10 cellular contexts compared by ENCODE assay signal in the genomic region with DNA sequence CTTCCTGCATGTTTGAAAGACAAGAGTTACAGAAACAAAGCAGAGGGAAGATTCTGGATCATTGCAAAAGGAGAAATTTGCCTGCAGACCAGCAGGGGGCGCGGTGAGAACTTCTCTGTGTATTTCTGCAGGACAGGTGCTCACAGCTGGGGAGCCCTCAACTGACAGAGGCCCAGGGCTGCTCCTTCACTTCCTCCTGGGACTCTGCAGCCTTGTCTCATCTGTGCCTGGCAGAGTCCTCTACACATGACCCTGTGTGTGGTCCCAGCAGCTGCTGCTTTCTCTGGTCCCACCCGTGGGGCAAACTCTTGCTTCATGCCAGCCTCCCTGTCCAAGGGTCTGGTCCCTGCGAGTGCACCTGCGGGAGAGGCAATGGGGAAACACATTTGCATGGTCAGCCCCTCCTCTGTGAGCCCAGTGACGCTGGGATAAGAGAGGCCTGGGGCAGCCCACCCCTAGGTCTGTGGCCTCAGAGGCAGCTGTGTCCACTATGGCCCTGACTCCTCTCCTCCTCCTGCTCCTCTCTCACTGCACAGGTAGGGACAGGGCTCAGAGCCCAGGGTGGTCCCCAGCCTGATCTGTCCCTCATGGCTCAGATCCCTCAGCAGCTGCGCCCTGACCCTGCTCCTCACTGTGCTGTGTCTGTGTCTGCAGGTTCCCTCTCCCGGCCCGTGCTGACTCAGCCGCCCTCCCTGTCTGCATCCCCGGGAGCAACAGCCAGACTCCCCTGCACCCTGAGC. TPM values are rescaled to one million over a fixed set of nuclear protein-coding genes. Genes with fewer than 3 reads are reported as not detected.
DNase-seq lines count a peak whose midpoint lies in the region; ATAC-seq and TF ChIP-seq lines count a peak whose summit lies in the region.
"Had no signal": no experiment of that assay in that cellular context is flagged by ENCODE, and none has a peak within 500 bp of the region (broad histone marks: within the 10 kb centered on the region; RNA-seq: fewer than 3 reads in every experiment).

No MANE protein-coding gene starts in this region.

- TF ChIP-seq RAD21 in HCT116 (IDR thresholded peaks at IDR 0.05; ENCODE audit: low read depth): peak; percentile 24

- H3K36me3 Mint-ChIP-seq in immature natural killer cell: no peaks in the 10 kb centered on the region
- H3K36me3 Mint-ChIP-seq: activated naive CD8-positive, alpha-beta T cell had no signal

- TF ChIP-seq POLR2A in HCT116 (IDR thresholded peaks at IDR 0.05; ENCODE audit: borderline replicate concordance, extremely low read depth, insufficient read depth, insufficient read length): no peak

- no TSS peak for BruUV-seq in HCT116 (replicated peaks; lab: Mats Ljungman, UMichigan)

- no peaks in the 10 kb centered on the region for H3K4me1 Mint-ChIP-seq in immature natural killer cell

- RAD21 ChIA-PET in HCT116 (lab: Charles Lee; ENCODE audit: low non-redundant PET in 1 of 2, low total read pairs in 2 of 2, uncharacterized antibody in 2 of 2, unreplicated experiment in 2 of 2): no interaction called here

- no peaks in the 10 kb centered on the region for H4K20me1 ChIP-seq in HCT116 (ENCODE audit: insufficient read depth)

- CTCF ChIA-PET in HCT116 (lab: Charles Lee): interaction anchor here (1.0 to 1.7 kb wide), 2 partner anchors 90 to 147 kb away, joined by 3 to 4 read pairs; no protein-coding TSS in a partner anchor

- no peaks in the 10 kb centered on the region for H3K9me3 Mint-ChIP-seq in immature natural killer cell

- no peak overlapping the region for H3K4me2 ChIP-seq in HCT116 (ENCODE audit: low read length)

- H3K27ac Mint-ChIP-seq in immature natural killer cell: no peak overlapping the region
- H3K27ac Mint-ChIP-seq: activated naive CD8-positive, alpha-beta T cell had no signal

- H3K79me2 ChIP-seq in HCT116 (ENCODE audit: insufficient read depth, low read length): no peaks in the 10 kb centered on the region

- no peak overlapping the region for H3K27ac ChIP-seq in HCT116 (ENCODE audit: low read depth, low read length)
- H3K27ac ChIP-seq: right lobe of liver had no signal

- H3K36me3 ChIP-seq in HCT116 (ENCODE audit: control insufficient read depth in 1 of 2, insufficient read depth in 2 of 2, low read length in 2 of 2): no peaks in the 10 kb centered on the region
- H3K36me3 ChIP-seq: right lobe of liver had no signal

- H3K9me2 ChIP-seq in HCT116 (ENCODE audit: insufficient read depth): no peaks in the 10 kb centered on the region

- no peak overlapping the region for H3K4me3 Mint-ChIP-seq in immature natural killer cell
- H3K4me3 Mint-ChIP-seq: activated naive CD8-positive, alpha-beta T cell had no signal

- intact Hi-C loops in HCT116 (cut with micrococcal nuclease): loop anchor here (10.0 kb wide), 3 partner anchors 47 to 213 kb away; no protein-coding TSS in a partner anchor

- H3K27me3 ChIP-seq in HCT116 (ENCODE audit: insufficient read depth, low read length): peaks cover 5% of the 10 kb centered on the region; the same call in 1 of the 2 replicates

- DNase-seq in NCI-H1417 (lab: John Stamatoyannopoulos, UW) (peak in 2 of 3 experiments; percentile 43 to 74), NCI-H1417 treated with DMSO at 0.1 percent for 48 hours (lab: John Stamatoyannopoulos, UW) (no peak), HCT116 (ENCODE audit: low read depth, low spot score) (no peak), NCI-H526 treated with DMSO at 0.1 percent for 48 hours (lab: John Stamatoyannopoulos, UW) (peak; percentile 10), immature natural killer cell (peak in 2 of 3 donors; percentile 18 to 19), GF-D8 (lab: John Stamatoyannopoulos, UW) (no peak)
- DNase-seq in activated T-helper 9 cell treated with anti-CD3 and anti-CD28 coated beads, Interleukin-2, amount 50 U/mL, for 16 hours (ENCODE audit: low read depth): peak; percentile 23

- ATAC-seq in HCT116 (peak; percentile 84), HG03469 (IDR thresholded peaks at IDR 0.05; ENCODE audit: unreplicated experiment) (no peak)

- POLR2A ChIA-PET in HCT116 (lab: Charles Lee): no interaction called here

- peaks cover 2 to 23% (median 4%) of the 10 kb centered on the region in 3 donors for H3K27me3 Mint-ChIP-seq in immature natural killer cell (ENCODE audit: low read depth in 3 of 3)

- peak; percentile 28 to 64 (median 56); a peak in 4 of 6 replicates for TF ChIP-seq CTCF in HCT116 (IDR thresholded peaks at IDR 0.05 in 2 of 3, conservative IDR thresholded peaks at IDR 0.05 in 1 of 3; ENCODE audit: borderline replicate concordance in 1 of 3, insufficient read depth in 1 of 3, low read depth in 2 of 3, low read length in 2 of 3)

- H3K4me1 ChIP-seq in HCT116 (ENCODE audit: control insufficient read depth in 1 of 2, insufficient read depth in 2 of 2, low read length in 2 of 2): peaks cover 0 to 6% of the 10 kb centered on the region in 2 experiments; a peak in 3 of 4 replicates
- H3K4me1 ChIP-seq: right lobe of liver had no signal

- no peak overlapping the region for H3K9ac ChIP-seq in HCT116 (ENCODE audit: low read length)

- no peak overlapping the region for H2AFZ ChIP-seq in HCT116 (ENCODE audit: low read depth, low read length, poor library complexity, severe bottlenecking)

- H3K9me3 ChIP-seq in HCT116 (ENCODE audit: control insufficient read depth in 1 of 2, insufficient read depth in 1 of 2, low read depth in 1 of 2, low read length in 2 of 2): no peaks in the 10 kb centered on the region
- H3K9me3 ChIP-seq: right lobe of liver had no signal

- H3K4me3 ChIP-seq in HCT116 (replicated peaks in 1 of 2; ENCODE audit: low read depth in 1 of 2, low read length in 2 of 2): no peak overlapping the region
- H3K4me3 ChIP-seq: right lobe of liver had no signal

TF ChIP-seq in HCT116, 20 proteins besides CTCF, POLR2A, EP300 and RAD21 (continues in another document):
- TF ChIP-seq YY1 (IDR thresholded peaks at IDR 0.05; ENCODE audit: extremely low read depth, insufficient replicate concordance, low read depth, low read length) (no peak), FOSL1 (IDR thresholded peaks at IDR 0.05; ENCODE audit: low read depth) (no peak), REST (IDR thresholded peaks at IDR 0.05; ENCODE audit: low read depth) (no peak), TCF7L2 (IDR thresholded peaks at IDR 0.05; ENCODE audit: borderline replicate concordance, extremely low read depth, insufficient read depth, insufficient read length) (no peak), SRF (IDR thresholded peaks at IDR 0.05; ENCODE audit: low read depth) (no peak), SP1 (IDR thresholded peaks at IDR 0.05; ENCODE audit: low read depth) (no peak), JUND (IDR thresholded peaks at IDR 0.05) (no peak), SIN3A (IDR thresholded peaks at IDR 0.05; ENCODE audit: low read depth) (no peak), ZFX (IDR thresholded peaks at IDR 0.05) (no peak), POLR2AphosphoS5 (IDR thresholded peaks at IDR 0.05; ENCODE audit: low read depth, low read length) (no peak), CEBPB (IDR thresholded peaks at IDR 0.05; ENCODE audit: low read depth) (no peak), EGR1 (IDR thresholded peaks at IDR 0.05; ENCODE audit: low read depth) (no peak), ZNF274 (IDR thresholded peaks at IDR 0.05; ENCODE audit: low read depth, low read length) (no peak), EZH2 (IDR thresholded peaks at IDR 0.05) (no peak), ATF3 (IDR thresholded peaks at IDR 0.05) (no peak)
- TF ChIP-seq, protein P1, sequence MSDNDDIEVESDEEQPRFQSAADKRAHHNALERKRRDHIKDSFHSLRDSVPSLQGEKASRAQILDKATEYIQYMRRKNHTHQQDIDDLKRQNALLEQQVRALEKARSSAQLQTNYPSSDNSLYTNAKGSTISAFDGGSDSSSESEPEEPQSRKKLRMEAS (IDR thresholded peaks at IDR 0.05): no peak

RNA-seq across cellular contexts. Expression of gene VPREB1, which starts 43.2 kb away (rescaled TPM):
- total RNA-seq in HCT116 (2021; ENCODE audit: unreplicated experiment): not detected
- not detected in 2 replicates for polyA plus RNA-seq in HCT116 (2012)
- polyA plus RNA-seq in immature natural killer cell: not detected
- total RNA-seq: right lobe of liver had no signal

Comparison
In these comparisons a context has a peak if more than half of its experiments do, and no peak if none do; other contexts are left out.
1. DNase-seq: peak in NCI-H1417 (2 of 3), NCI-H526 treated with DMSO at 0.1 percent for 48 hours (single experiment), activated T-helper 9 cell treated with anti-CD3 and anti-CD28 coated beads, Interleukin-2, amount 50 U/mL, for 16 hours (single experiment) and immature natural killer cell (2 of 3); none in NCI-H1417 treated with DMSO at 0.1 percent for 48 hours (single experiment), HCT116 (single experiment) and GF-D8 (single experiment).